ENCODE assay signal across 8 cellular contexts in genomic region chrX:13652256-13653021, GRCh38. TPM values are rescaled to one million over a fixed set of nuclear protein-coding genes. Genes with fewer than 3 reads are reported as not detected.
DNase-seq lines count a peak whose midpoint lies in the region; ATAC-seq, FAIRE-seq and TF ChIP-seq lines count a peak whose summit lies in the region.

No MANE protein-coding gene starts in this region.

- peaks cover 13% of the 10 kb centered on the region for H3K9me3 Mint-ChIP-seq in type B pancreatic cell

- peak overlapping the region; percentile 64 to 97 for H3K27ac ChIP-seq in ascending aorta
- H3K27ac ChIP-seq in left lung, result peak overlapping the region; percentile 77 to 96

- peaks cover 4% of the 10 kb centered on the region for H3K36me3 Mint-ChIP-seq in type B pancreatic cell

- no peaks in the 10 kb centered on the region for H3K4me1 ChIP-seq in ascending aorta
- no peaks in the 10 kb centered on the region for H3K4me1 ChIP-seq in left lung

- DNase-seq in GM18507 (ENCODE audit: extremely low spot score, insufficient read length, low read depth) (no peak), HT1080 (ENCODE audit: low read depth) (peak; percentile 89), ascending aorta (ENCODE audit: low spot score in 2 of 2) (no peak), left lung (no peak), type B pancreatic cell (ENCODE audit: extremely low spot score, unreplicated experiment) (no peak), DMS79 (lab: John Stamatoyannopoulos, UW) (no peak), NCI-H526 treated with DMSO at 0.1 percent for 48 hours (lab: John Stamatoyannopoulos, UW) (no peak)
- no peak for DNase-seq in stimulated activated CD4-positive, alpha-beta T cell treated with anti-CD3 and anti-CD28 coated beads, Interleukin-4, amount 100 ng/mL, for 1 hour

- H3K27me3 Mint-ChIP-seq in type B pancreatic cell, result no peaks in the 10 kb centered on the region

- TF ChIP-seq CTCF in ascending aorta (IDR thresholded peaks at IDR 0.05) (no peak), left lung (IDR thresholded peaks at IDR 0.05) (no peak), type B pancreatic cell (conservative IDR thresholded peaks at IDR 0.05) (no peak)

- H3K27ac Mint-ChIP-seq in type B pancreatic cell, result peak overlapping the region; percentile 94

- intact Hi-C loops in ascending aorta (cut with DNase I), result loop anchor here (1.0 to 5.0 kb wide), 4 partner anchors 37 to 376 kb away; partner anchors contain the start of genes GEMIN8, OFD1, RAB9A and TRAPPC2
- intact Hi-C loops in left lung (cut with DNase I), result no loop called here

- H3K9me3 ChIP-seq in ascending aorta (no peaks in the 10 kb centered on the region), left lung (no peaks in the 10 kb centered on the region)

- H3K4me3 Mint-ChIP-seq in type B pancreatic cell, result peak overlapping the region; percentile 89

- H3K27me3 ChIP-seq in ascending aorta (no peaks in the 10 kb centered on the region), left lung (no peaks in the 10 kb centered on the region)

- peak; percentile 49 for FAIRE-seq in GM18507 (lab: Jason Lieb, UNC)

- no peak for ATAC-seq in left lung

- peaks cover 8% of the 10 kb centered on the region for H3K4me1 Mint-ChIP-seq in type B pancreatic cell (ENCODE audit: unreplicated experiment)

- H3K4me3 ChIP-seq in ascending aorta, result peak overlapping the region; percentile 69 to 85
- H3K4me3 ChIP-seq in left lung, result peak overlapping the region; percentile 41 to 52

- H3K36me3 ChIP-seq in ascending aorta, result no peaks in the 10 kb centered on the region
- H3K36me3 ChIP-seq in left lung, result no peaks in the 10 kb centered on the region

RNA-seq across cellular contexts. Expression of gene TCEANC, which starts 0.5 kb away (rescaled TPM):
- 0.29 and 0.77 TPM in 2 replicates for total RNA-seq in HT1080 (2014; rRNA removed; shearing (Covaris generic))
- polyA plus RNA-seq in HT1080 (2015; cell fraction: cytosol; rRNA removed), result 0.71 and 0.81 TPM in 2 replicates
- polyA plus RNA-seq in HT1080 (2015; cell fraction: nucleus; rRNA removed), result 0.63 and 1.3 TPM in 2 replicates
- total RNA-seq in ascending aorta, result 4.5 TPM
- total RNA-seq in left lung, result 1 to 10 TPM; 3.1 to 3.5 TPM
- total RNA-seq in type B pancreatic cell (ENCODE audit: low replicate concordance), result 2.7 and 4.6 TPM in 2 replicates

RNA-seq across cellular contexts. Expression of gene RAB9A, which starts 36.5 kb away (rescaled TPM):
- 15.9 and 17.1 TPM in 2 replicates for total RNA-seq in HT1080 (2014; rRNA removed; shearing (Covaris generic))
- polyA plus RNA-seq in HT1080 (2015; cell fraction: cytosol; rRNA removed), result 21.9 and 26.0 TPM in 2 replicates
- polyA plus RNA-seq in HT1080 (2015; cell fraction: nucleus; rRNA removed), result 11.4 and 12.9 TPM in 2 replicates
- total RNA-seq in ascending aorta, result 1.5 TPM
- 10 to 100 TPM; 30.4 to 32.4 TPM for total RNA-seq in left lung
- 26.4 and 43.3 TPM in 2 replicates for total RNA-seq in type B pancreatic cell (ENCODE audit: low replicate concordance)
